In the genomic region with DNA sequence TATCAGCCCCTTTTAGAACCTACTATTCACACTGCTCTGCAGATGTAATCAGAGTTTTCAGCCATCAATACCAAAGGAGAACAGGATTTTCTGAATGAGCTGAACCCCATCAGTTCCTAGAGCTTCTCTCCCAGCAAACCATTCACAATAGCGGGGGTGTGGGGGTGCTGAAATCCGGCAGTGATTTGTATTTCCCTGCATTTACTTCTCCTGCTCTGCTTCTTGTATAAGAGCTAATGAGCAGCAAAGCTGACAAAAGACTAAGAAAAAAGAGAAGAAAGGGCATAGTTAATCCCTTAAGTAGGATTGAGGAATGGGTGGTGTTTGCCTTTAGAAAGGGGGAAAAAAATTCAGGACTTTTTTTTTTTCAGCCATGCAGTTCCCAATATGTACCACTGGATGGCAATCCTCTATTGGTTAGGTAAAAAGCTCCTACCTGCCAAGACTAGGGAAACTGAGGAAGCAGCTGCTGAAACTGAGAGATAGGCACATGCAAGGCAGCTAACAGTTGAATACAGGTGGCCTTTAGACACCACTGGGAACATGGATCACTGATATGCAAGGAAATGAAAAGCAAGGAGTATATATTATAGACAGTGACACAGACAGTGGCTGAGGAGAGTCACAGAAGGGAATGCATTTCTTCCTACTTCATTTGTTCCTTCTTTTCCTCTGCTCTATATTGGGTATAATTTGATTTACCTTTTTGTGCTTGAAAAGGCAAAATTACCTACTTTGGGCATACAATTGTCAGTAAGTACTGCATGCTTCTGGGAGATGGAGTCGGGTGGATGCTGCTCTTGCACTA, we compare ENCODE assay signal across 1 cellular context.
TF ChIP-seq lines count a peak whose summit lies in the region.

No MANE protein-coding gene starts in this region.

TF ChIP-seq in IMR-90, 13 proteins besides CTCF, POLR2A, EP300 and RAD21 (continued from another document):
- no peak for TF ChIP-seq RFX5 (IDR thresholded peaks at IDR 0.05; ENCODE audit: low read depth, low read length)
- TF ChIP-seq, protein P1, sequence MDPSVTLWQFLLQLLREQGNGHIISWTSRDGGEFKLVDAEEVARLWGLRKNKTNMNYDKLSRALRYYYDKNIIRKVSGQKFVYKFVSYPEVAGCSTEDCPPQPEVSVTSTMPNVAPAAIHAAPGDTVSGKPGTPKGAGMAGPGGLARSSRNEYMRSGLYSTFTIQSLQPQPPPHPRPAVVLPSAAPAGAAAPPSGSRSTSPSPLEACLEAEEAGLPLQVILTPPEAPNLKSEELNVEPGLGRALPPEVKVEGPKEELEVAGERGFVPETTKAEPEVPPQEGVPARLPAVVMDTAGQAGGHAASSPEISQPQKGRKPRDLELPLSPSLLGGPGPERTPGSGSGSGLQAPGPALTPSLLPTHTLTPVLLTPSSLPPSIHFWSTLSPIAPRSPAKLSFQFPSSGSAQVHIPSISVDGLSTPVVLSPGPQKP (IDR thresholded peaks at IDR 0.05; ENCODE audit: borderline replicate concordance, low read depth, low read length) = no peak
TF ChIP-seq in IMR-90: peak in this region for 0.
